8 cellular contexts compared by ENCODE assay signal in genomic region chr6:127737009-127737486, GRCh38.
DNase-seq lines count a peak whose midpoint lies in the region; ATAC-seq and TF ChIP-seq lines count a peak whose summit lies in the region.

No MANE protein-coding gene starts in this region.

- CTCF ChIA-PET in activated CD4-positive, alpha-beta T cell treated with anti-CD3 and anti-CD28 coated beads, Interleukin-2, amount 10 ng/mL, durations not matched to agents 7 days and 5 days (lab: Charles Lee) = interaction anchor here (0.6 to 1.7 kb wide), 7 partner anchors 10 to 783 kb away, joined by 3 to 5 read pairs (median 3); partner anchors contain the start of gene PTPRK

- H3K4me1 Mint-ChIP-seq in activated CD4-positive, alpha-beta T cell treated with anti-CD3 and anti-CD28 coated beads, Interleukin-2, amount 10 ng/mL, durations not matched to agents 7 days and 5 days = peaks cover 24% of the 10 kb centered on the region
- H3K4me1 Mint-ChIP-seq in naive thymus-derived CD8-positive, alpha-beta T cell = peaks cover 26 to 68% (median 66%) of the 10 kb centered on the region in 4 donors

- peak; percentile 61 for DNase-seq in Daoy (ENCODE audit: low read depth)
- peak; percentile 26 for DNase-seq in GM20000 (ENCODE audit: low spot score)
- DNase-seq in NCI-H446 (lab: John Stamatoyannopoulos, UW) = peak; percentile 75 to 83
- DNase-seq in activated CD4-positive, alpha-beta T cell treated with anti-CD3 and anti-CD28 coated beads, Interleukin-2, amount 10 ng/mL, durations not matched to agents 7 days and 5 days = peak; percentile 63
- DNase-seq in naive thymus-derived CD8-positive, alpha-beta T cell = peak in 9 of 10 donors; percentile 5 to 75 (median 52)
- DNase-seq in 8988T = no peak

- TF ChIP-seq CTCF in GM20000 (IDR thresholded peaks at IDR 0.05; ENCODE audit: extremely low read depth, missing control alignments) = peak; percentile 46

- POLR2A ChIA-PET in activated CD4-positive, alpha-beta T cell treated with anti-CD3 and anti-CD28 coated beads, Interleukin-2, amount 10 ng/mL, durations not matched to agents 7 days and 5 days (lab: Charles Lee) = no interaction called here
- POLR2A ChIA-PET in naive thymus-derived CD8-positive, alpha-beta T cell (lab: Charles Lee) = interaction anchor here (0.7 to 0.9 kb wide), 4 partner anchors 25 to 516 kb away, joined by 3 to 4 read pairs (median 3); no protein-coding TSS in a partner anchor

- peak overlapping the region; percentile 31 for H3K27ac Mint-ChIP-seq in activated CD4-positive, alpha-beta T cell treated with anti-CD3 and anti-CD28 coated beads, Interleukin-2, amount 10 ng/mL, durations not matched to agents 7 days and 5 days
- H3K27ac Mint-ChIP-seq in naive thymus-derived CD8-positive, alpha-beta T cell = peak overlapping the region; percentile 4 to 89 (median 54)

- H3K36me3 Mint-ChIP-seq in activated CD4-positive, alpha-beta T cell treated with anti-CD3 and anti-CD28 coated beads, Interleukin-2, amount 10 ng/mL, durations not matched to agents 7 days and 5 days (ENCODE audit: low read depth) = peaks cover 36% of the 10 kb centered on the region
- peaks cover 4 to 46% (median 9%) of the 10 kb centered on the region in 3 donors for H3K36me3 Mint-ChIP-seq in naive thymus-derived CD8-positive, alpha-beta T cell

- no peaks in the 10 kb centered on the region for H3K27me3 Mint-ChIP-seq in activated CD4-positive, alpha-beta T cell treated with anti-CD3 and anti-CD28 coated beads, Interleukin-2, amount 10 ng/mL, durations not matched to agents 7 days and 5 days
- H3K27me3 Mint-ChIP-seq in naive thymus-derived CD8-positive, alpha-beta T cell = no peaks in the 10 kb centered on the region

- ATAC-seq in HG03520 (IDR thresholded peaks at IDR 0.05; ENCODE audit: unreplicated experiment) (peak; percentile 86), esophagus mucosa (peak; percentile 75)
- peak; percentile 91 to 92 for ATAC-seq in naive thymus-derived CD8-positive, alpha-beta T cell

- no peak overlapping the region for H3K4me3 Mint-ChIP-seq in activated CD4-positive, alpha-beta T cell treated with anti-CD3 and anti-CD28 coated beads, Interleukin-2, amount 10 ng/mL, durations not matched to agents 7 days and 5 days
- H3K4me3 Mint-ChIP-seq in naive thymus-derived CD8-positive, alpha-beta T cell = peak overlapping the region in 1 of 10 donors; percentile 9

- H3K9me3 Mint-ChIP-seq in activated CD4-positive, alpha-beta T cell treated with anti-CD3 and anti-CD28 coated beads, Interleukin-2, amount 10 ng/mL, durations not matched to agents 7 days and 5 days = peaks cover 2% of the 10 kb centered on the region
- no peaks in the 10 kb centered on the region for H3K9me3 Mint-ChIP-seq in naive thymus-derived CD8-positive, alpha-beta T cell
